Comparison of ENCODE assay signal across 22 cellular contexts in the genomic region with DNA sequence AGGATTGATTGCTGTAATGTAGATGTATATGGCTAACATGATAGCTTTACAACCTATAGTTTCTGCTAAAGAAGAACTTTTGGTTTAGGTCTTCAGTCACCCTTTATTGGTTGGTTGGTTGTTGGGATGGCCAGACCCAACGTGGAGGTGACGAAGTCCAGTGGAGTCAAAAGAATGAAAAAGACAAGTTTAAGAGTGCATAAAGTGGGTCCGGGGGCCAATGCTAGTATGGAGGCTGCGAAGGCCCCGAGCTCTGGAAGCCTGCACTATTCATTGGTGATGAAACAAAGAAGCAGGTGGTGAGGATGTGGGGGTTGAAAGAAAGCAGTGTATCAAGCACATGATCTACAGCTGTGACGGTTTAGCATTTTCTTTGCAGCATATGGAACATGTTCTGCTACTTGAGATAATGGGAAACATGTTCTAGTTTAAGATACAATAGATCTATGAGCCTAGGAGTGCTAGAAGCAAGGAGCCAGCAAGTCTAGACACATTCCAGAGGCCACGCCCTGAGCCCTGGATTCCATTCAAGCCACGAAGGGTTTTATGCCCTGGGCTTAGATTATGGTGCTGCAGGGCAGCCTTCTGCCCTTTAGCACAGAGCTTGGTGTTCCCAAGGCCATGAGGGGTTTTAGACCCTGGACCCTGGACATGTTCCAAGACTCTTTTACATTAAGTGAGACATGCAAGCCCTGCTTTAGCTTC. TPM values are rescaled to one million over a fixed set of nuclear protein-coding genes. Genes with fewer than 3 reads are reported as not detected.
DNase-seq lines count a peak whose midpoint lies in the region; ATAC-seq, FAIRE-seq and TF ChIP-seq lines count a peak whose summit lies in the region.
"Had no signal": no experiment of that assay in that cellular context is flagged by ENCODE, and none has a peak within 500 bp of the region (broad histone marks: within the 10 kb centered on the region; RNA-seq: fewer than 3 reads in every experiment).

No MANE protein-coding gene starts in this region.

- H3K27me3 ChIP-seq in astrocyte (ENCODE audit: insufficient read depth, low read length), result no peaks in the 10 kb centered on the region
- H3K27me3 ChIP-seq: BLaER1 had no signal

- peaks cover 5% of the 10 kb centered on the region for H3K9me3 Mint-ChIP-seq in astrocyte (ENCODE audit: unreplicated experiment)
- H3K9me3 Mint-ChIP-seq: activated naive CD8-positive, alpha-beta T cell treated with anti-CD3 and anti-CD28 coated beads, Interleukin-2, amount 10 ng/mL, durations not matched to agents 7 days and 5 days; central memory CD8-positive, alpha-beta T cell had no signal

- FAIRE-seq in astrocyte (lab: Jason Lieb, UNC), result no peak
- FAIRE-seq: GM12878 had no signal

- ATAC-seq in mucosa of descending colon, result peak; percentile 76
- no peak for ATAC-seq in HG03521 (IDR thresholded peaks at IDR 0.05; ENCODE audit: unreplicated experiment)
- no peak for ATAC-seq in HG03460 (IDR thresholded peaks at IDR 0.05; ENCODE audit: unreplicated experiment)
- ATAC-seq: GM12878 had no signal

- H2AFZ ChIP-seq in astrocyte (ENCODE audit: low read depth, low read length), result no peak overlapping the region
- H2AFZ ChIP-seq: parathyroid adenoma had no signal

- H3K4me2 ChIP-seq in astrocyte (ENCODE audit: low read length), result no peak overlapping the region
- H3K4me2 ChIP-seq: BLaER1 had no signal

- no peak overlapping the region for H3K27ac ChIP-seq in astrocyte (ENCODE audit: low read depth, low read length)
- H3K27ac ChIP-seq: BLaER1, parathyroid adenoma had no signal

- intact Hi-C loops in mucosa of descending colon (cut with DNase I, micrococcal nuclease), result no loop called here

- peaks cover 25% of the 10 kb centered on the region for H3K36me3 Mint-ChIP-seq in astrocyte (ENCODE audit: low read depth, unreplicated experiment)

- no peak overlapping the region for H3K4me3 ChIP-seq in astrocyte (ENCODE audit: insufficient read depth, low read depth, low read length)
- no peak overlapping the region for H3K4me3 ChIP-seq in mucosa of descending colon
- H3K4me3 ChIP-seq: BLaER1, GM12878 had no signal

- no peak overlapping the region for H3K27ac Mint-ChIP-seq in astrocyte (ENCODE audit: unreplicated experiment)
- H3K27ac Mint-ChIP-seq: activated naive CD8-positive, alpha-beta T cell treated with anti-CD3 and anti-CD28 coated beads, Interleukin-2, amount 10 ng/mL, durations not matched to agents 7 days and 5 days had no signal

- H3K4me3 Mint-ChIP-seq in astrocyte (ENCODE audit: unreplicated experiment), result no peak overlapping the region
- H3K4me3 Mint-ChIP-seq: activated naive CD8-positive, alpha-beta T cell treated with anti-CD3 and anti-CD28 coated beads, Interleukin-2, amount 10 ng/mL, durations not matched to agents 7 days and 5 days; central memory CD8-positive, alpha-beta T cell had no signal

- no peaks in the 10 kb centered on the region for H4K20me1 ChIP-seq in astrocyte (ENCODE audit: insufficient read depth, low read length)
- H4K20me1 ChIP-seq: BLaER1 had no signal

- H3K36me3 ChIP-seq in astrocyte (ENCODE audit: insufficient read depth, low read length) (peaks cover 12% of the 10 kb centered on the region), mucosa of descending colon (ENCODE audit: low read depth) (no peaks in the 10 kb centered on the region)

- TF ChIP-seq CTCF in astrocyte (IDR thresholded peaks at IDR 0.05; ENCODE audit: insufficient read depth, low read depth, low read length) (no peak), mucosa of descending colon (IDR thresholded peaks at IDR 0.05) (no peak)

- H3K9ac ChIP-seq in astrocyte (ENCODE audit: low read length), result no peak overlapping the region
- H3K9ac ChIP-seq: BLaER1, parathyroid adenoma had no signal

- DNase-seq in EL (peak; percentile 62), M059J (ENCODE audit: low read depth) (peak; percentile 83), astrocyte (ENCODE audit: low read depth) (peak; percentile 56), mucosa of descending colon (peak; percentile 66 to 86 (median 83)), HPDE6-E6E7 (ENCODE audit: extremely low spot score) (no peak), NCI-H128 (lab: John Stamatoyannopoulos, UW; ENCODE audit: unreplicated experiment) (no peak)
- DNase-seq: activated CD4-positive, alpha-beta T cell treated with anti-CD3 and anti-CD28 coated beads for 4 hours; activated naive CD8-positive, alpha-beta T cell treated with anti-CD3 and anti-CD28 coated beads, Interleukin-2, amount 10 ng/mL, durations not matched to agents 7 days and 5 days; DND-41; head of caudate nucleus; kidney glomerular epithelial cell; NCI-H1105; NCI-H510A treated with DMSO at 0.1 percent for 48 hours; RPMI8226; stimulated activated CD4-positive, alpha-beta T cell treated with anti-CD3 and anti-CD28 coated beads, Interleukin-15, amount 100 ng/mL, for 24 hours; substantia nigra had no signal

- peaks cover 14% of the 10 kb centered on the region for H3K79me2 ChIP-seq in astrocyte (ENCODE audit: insufficient read depth, low read length)
- H3K79me2 ChIP-seq: parathyroid adenoma had no signal

- H3K4me1 ChIP-seq in astrocyte (ENCODE audit: insufficient read depth, low read length) (peaks cover 17% of the 10 kb centered on the region), mucosa of descending colon (ENCODE audit: low read depth) (peaks cover 20% of the 10 kb centered on the region)
- H3K4me1 ChIP-seq: parathyroid adenoma had no signal

- H3K4me1 Mint-ChIP-seq in astrocyte (ENCODE audit: low read depth, unreplicated experiment), result peaks cover 8% of the 10 kb centered on the region

- no peaks in the 10 kb centered on the region for H3K27me3 Mint-ChIP-seq in astrocyte (ENCODE audit: low read depth, unreplicated experiment)
- H3K27me3 Mint-ChIP-seq: activated naive CD8-positive, alpha-beta T cell treated with anti-CD3 and anti-CD28 coated beads, Interleukin-2, amount 10 ng/mL, durations not matched to agents 7 days and 5 days; central memory CD8-positive, alpha-beta T cell had no signal

- H3K9me3 ChIP-seq in astrocyte (ENCODE audit: insufficient read depth, low read depth, low read length) (no peaks in the 10 kb centered on the region), mucosa of descending colon (no peaks in the 10 kb centered on the region)

RNA-seq across cellular contexts. Expression of gene TCP11L1, which starts 6.3 kb away (rescaled TPM):
- 18.3 and 30.3 TPM in 2 replicates for total RNA-seq in M059J (2014; rRNA removed; shearing (Covaris generic))
- total RNA-seq in astrocyte (28.8 and 29.7 TPM in 2 replicates), mucosa of descending colon (10 to 100 TPM; 24.8 to 51.6 (median 31.3) TPM)

RNA-seq across cellular contexts. Expression of gene DEPDC7, which starts 30.0 kb away (rescaled TPM):
- 36.3 and 39.6 TPM in 2 replicates for total RNA-seq in M059J (2014; rRNA removed; shearing (Covaris generic))
- total RNA-seq in astrocyte (3.7 and 4.0 TPM in 2 replicates), mucosa of descending colon (10 to 100 TPM in 1 of 3 donors, 1 to 10 TPM in 2; 7.4 to 10.7 (median 7.6) TPM)

Comparison
In these comparisons a context has a peak if more than half of its experiments do, and no peak if none do; other contexts are left out.
1. DNase-seq: peak in EL (single experiment), M059J (single experiment), astrocyte (single experiment) and mucosa of descending colon (3 of 3); none in HPDE6-E6E7 (single experiment) and NCI-H128 (single experiment).